In genomic region chr3:158053386-158053785, GRCh38 we compare ENCODE assay signal across 27 cellular contexts. TPM values are rescaled to one million over a fixed set of nuclear protein-coding genes. Genes with fewer than 3 reads are reported as not detected.
"Had no signal": no experiment of that assay in that cellular context is flagged by ENCODE, and none has a peak within 500 bp of the region (broad histone marks: within the 10 kb centered on the region; RNA-seq: fewer than 3 reads in every experiment).

No MANE protein-coding gene starts in this region.

- H3K36me3 ChIP-seq: esophagus muscularis mucosa, gastrocnemius medialis, heart right ventricle, left lung, lower lobe of right lung had no signal

- H3K27me3 ChIP-seq: esophagus muscularis mucosa, gastrocnemius medialis, heart right ventricle, left lung had no signal

- DNase-seq: dermis blood vessel endothelial cell; dorsolateral prefrontal cortex; effector CD4-positive, alpha-beta T cell; effector memory CD4-positive, alpha-beta T cell; foreskin keratinocyte; gastrocnemius medialis; glutamatergic neuron; head of caudate nucleus; heart right ventricle; hippocampal formation; left cardiac atrium; left lung; left ventricle myocardium superior; lower lobe of right lung; mesenchymal stem cell; mucosa of descending colon; naive B cell had no signal

- H3K4me1 ChIP-seq: esophagus muscularis mucosa, foreskin keratinocyte, gastrocnemius medialis, heart right ventricle, left lung, lower lobe of right lung had no signal

- H3K4me3 ChIP-seq: coronary artery, dorsolateral prefrontal cortex, esophagus muscularis mucosa, gastrocnemius medialis, heart right ventricle, left lung, lower lobe of right lung, mucosa of descending colon had no signal

- H3K9me3 ChIP-seq: esophagus muscularis mucosa, gastrocnemius medialis, left lung, lower lobe of right lung, mucosa of descending colon had no signal

- FAIRE-seq: endothelial cell of umbilical vein, islet of Langerhans, keratinocyte had no signal

- H3K27ac ChIP-seq: coronary artery, dorsolateral prefrontal cortex, esophagus muscularis mucosa, foreskin keratinocyte, gastrocnemius medialis, heart right ventricle, left lung, lower lobe of right lung had no signal

RNA-seq across cellular contexts. Expression of gene SHOX2, which starts 52.8 kb away (rescaled TPM):
- total RNA-seq: dermis blood vessel endothelial cell, endothelial cell of umbilical vein, epithelial cell of proximal tubule, fibroblast of villous mesenchyme, foreskin keratinocyte, glomerular endothelial cell, kidney epithelial cell, lung microvascular endothelial cell had no signal
